22 cellular contexts compared by ENCODE assay signal in genomic region chr20:55173601-55174000, GRCh38.
"Had no signal": no experiment of that assay in that cellular context is flagged by ENCODE, and none has a peak within 500 bp of the region (broad histone marks: within the 10 kb centered on the region; RNA-seq: fewer than 3 reads in every experiment).

No MANE protein-coding gene starts in this region.

- H3K4me2 ChIP-seq: neural progenitor cell had no signal

- H3K4me3 ChIP-seq: cardiac muscle cell, lower lobe of right lung, neural progenitor cell, prostate gland, tibial artery had no signal

- FAIRE-seq: TTC549 had no signal

- H3K27me3 ChIP-seq: cardiac muscle cell, neural progenitor cell, tibial artery had no signal

- H3K4me1 ChIP-seq: lower lobe of right lung, neural progenitor cell, prostate gland had no signal

- ATAC-seq: activated CD4-positive, alpha-beta T cell treated with anti-CD3 and anti-CD28 coated beads for 36 hours; activated T-cell treated with anti-CD3 and anti-CD28 coated beads, Interleukin-2, amount 50 U/mL, for 72 hours; lower lobe of right lung; naive thymus-derived CD4-positive, alpha-beta T cell; stimulated activated naive CD8-positive, alpha-beta T cell treated with anti-CD3 and anti-CD28 coated beads, Interleukin-15, Interleukin-2, amounts not matched to agents 100 U/mL and 50 U/mL, for 24 hours had no signal

- H2AFZ ChIP-seq: neural progenitor cell had no signal

- H3K27ac ChIP-seq: cardiac muscle cell, lower lobe of right lung, neural progenitor cell, prostate gland, tibial artery had no signal

- DNase-seq: activated CD4-positive, alpha-beta memory T cell treated with anti-CD3 and anti-CD28 coated beads for 36 hours; activated CD4-positive, alpha-beta T cell treated with anti-CD3 and anti-CD28 coated beads for 36 hours; activated effector memory CD4-positive, alpha-beta T cell treated with Interleukin-2 at 50 U/mL for 16 hours; activated naive CD4-positive, alpha-beta T cell treated with anti-CD3 and anti-CD28 coated beads for 36 hours; activated naive CD8-positive, alpha-beta T cell treated with anti-CD3 and anti-CD28 coated beads, Interleukin-2, amount 10 ng/mL, durations not matched to agents 7 days and 5 days; activated T-cell treated with anti-CD3 and anti-CD28 coated beads, Interleukin-2, amount 50 U/mL, for 72 hours; erythroblast; foreskin melanocyte; hippocampal formation; kidney glomerular epithelial cell; lower lobe of right lung; mesendoderm; naive thymus-derived CD4-positive, alpha-beta T cell; stimulated activated CD4-positive, alpha-beta T cell treated with anti-CD3 and anti-CD28 coated beads, Interleukin-4, amount 100 ng/mL, for 24 hours; stimulated activated naive CD8-positive, alpha-beta T cell treated with anti-CD3 and anti-CD28 coated beads, Interleukin-15, Interleukin-2, amounts not matched to agents 100 U/mL and 50 U/mL, for 24 hours; substantia nigra; T-helper 1 cell; tibial artery had no signal

- H3K9ac ChIP-seq: neural progenitor cell had no signal

- H3K36me3 ChIP-seq: cardiac muscle cell, lower lobe of right lung, neural progenitor cell, prostate gland, tibial artery had no signal

- H3K9me3 ChIP-seq: lower lobe of right lung, prostate gland, tibial artery had no signal
